In the genomic region with DNA sequence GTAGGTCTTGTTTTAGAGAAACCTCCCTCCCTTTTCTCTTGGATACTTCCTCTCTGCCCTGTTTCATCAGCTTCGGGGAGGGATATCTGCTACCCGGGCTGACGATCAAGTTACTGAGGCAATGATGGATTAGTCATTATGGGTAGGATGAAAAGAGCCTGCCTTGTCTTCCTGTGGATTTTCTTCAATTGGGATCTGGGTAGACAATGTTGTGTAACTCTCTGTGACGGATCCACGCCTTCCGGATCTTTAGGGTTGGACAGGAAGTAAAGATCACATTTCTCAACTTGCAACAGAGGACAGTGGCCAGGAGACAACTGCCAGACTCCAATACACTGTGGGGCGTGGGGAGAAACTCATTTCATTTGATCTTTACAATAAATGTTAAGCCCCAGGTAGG, we compare ENCODE assay signal across 1 cellular context.
TF ChIP-seq lines count a peak whose summit lies in the region.

No MANE protein-coding gene starts in this region.

TF ChIP-seq in GM23338, 12 proteins besides CTCF, POLR2A, EP300 and RAD21 (continued from another document):
- TF ChIP-seq, protein P1, sequence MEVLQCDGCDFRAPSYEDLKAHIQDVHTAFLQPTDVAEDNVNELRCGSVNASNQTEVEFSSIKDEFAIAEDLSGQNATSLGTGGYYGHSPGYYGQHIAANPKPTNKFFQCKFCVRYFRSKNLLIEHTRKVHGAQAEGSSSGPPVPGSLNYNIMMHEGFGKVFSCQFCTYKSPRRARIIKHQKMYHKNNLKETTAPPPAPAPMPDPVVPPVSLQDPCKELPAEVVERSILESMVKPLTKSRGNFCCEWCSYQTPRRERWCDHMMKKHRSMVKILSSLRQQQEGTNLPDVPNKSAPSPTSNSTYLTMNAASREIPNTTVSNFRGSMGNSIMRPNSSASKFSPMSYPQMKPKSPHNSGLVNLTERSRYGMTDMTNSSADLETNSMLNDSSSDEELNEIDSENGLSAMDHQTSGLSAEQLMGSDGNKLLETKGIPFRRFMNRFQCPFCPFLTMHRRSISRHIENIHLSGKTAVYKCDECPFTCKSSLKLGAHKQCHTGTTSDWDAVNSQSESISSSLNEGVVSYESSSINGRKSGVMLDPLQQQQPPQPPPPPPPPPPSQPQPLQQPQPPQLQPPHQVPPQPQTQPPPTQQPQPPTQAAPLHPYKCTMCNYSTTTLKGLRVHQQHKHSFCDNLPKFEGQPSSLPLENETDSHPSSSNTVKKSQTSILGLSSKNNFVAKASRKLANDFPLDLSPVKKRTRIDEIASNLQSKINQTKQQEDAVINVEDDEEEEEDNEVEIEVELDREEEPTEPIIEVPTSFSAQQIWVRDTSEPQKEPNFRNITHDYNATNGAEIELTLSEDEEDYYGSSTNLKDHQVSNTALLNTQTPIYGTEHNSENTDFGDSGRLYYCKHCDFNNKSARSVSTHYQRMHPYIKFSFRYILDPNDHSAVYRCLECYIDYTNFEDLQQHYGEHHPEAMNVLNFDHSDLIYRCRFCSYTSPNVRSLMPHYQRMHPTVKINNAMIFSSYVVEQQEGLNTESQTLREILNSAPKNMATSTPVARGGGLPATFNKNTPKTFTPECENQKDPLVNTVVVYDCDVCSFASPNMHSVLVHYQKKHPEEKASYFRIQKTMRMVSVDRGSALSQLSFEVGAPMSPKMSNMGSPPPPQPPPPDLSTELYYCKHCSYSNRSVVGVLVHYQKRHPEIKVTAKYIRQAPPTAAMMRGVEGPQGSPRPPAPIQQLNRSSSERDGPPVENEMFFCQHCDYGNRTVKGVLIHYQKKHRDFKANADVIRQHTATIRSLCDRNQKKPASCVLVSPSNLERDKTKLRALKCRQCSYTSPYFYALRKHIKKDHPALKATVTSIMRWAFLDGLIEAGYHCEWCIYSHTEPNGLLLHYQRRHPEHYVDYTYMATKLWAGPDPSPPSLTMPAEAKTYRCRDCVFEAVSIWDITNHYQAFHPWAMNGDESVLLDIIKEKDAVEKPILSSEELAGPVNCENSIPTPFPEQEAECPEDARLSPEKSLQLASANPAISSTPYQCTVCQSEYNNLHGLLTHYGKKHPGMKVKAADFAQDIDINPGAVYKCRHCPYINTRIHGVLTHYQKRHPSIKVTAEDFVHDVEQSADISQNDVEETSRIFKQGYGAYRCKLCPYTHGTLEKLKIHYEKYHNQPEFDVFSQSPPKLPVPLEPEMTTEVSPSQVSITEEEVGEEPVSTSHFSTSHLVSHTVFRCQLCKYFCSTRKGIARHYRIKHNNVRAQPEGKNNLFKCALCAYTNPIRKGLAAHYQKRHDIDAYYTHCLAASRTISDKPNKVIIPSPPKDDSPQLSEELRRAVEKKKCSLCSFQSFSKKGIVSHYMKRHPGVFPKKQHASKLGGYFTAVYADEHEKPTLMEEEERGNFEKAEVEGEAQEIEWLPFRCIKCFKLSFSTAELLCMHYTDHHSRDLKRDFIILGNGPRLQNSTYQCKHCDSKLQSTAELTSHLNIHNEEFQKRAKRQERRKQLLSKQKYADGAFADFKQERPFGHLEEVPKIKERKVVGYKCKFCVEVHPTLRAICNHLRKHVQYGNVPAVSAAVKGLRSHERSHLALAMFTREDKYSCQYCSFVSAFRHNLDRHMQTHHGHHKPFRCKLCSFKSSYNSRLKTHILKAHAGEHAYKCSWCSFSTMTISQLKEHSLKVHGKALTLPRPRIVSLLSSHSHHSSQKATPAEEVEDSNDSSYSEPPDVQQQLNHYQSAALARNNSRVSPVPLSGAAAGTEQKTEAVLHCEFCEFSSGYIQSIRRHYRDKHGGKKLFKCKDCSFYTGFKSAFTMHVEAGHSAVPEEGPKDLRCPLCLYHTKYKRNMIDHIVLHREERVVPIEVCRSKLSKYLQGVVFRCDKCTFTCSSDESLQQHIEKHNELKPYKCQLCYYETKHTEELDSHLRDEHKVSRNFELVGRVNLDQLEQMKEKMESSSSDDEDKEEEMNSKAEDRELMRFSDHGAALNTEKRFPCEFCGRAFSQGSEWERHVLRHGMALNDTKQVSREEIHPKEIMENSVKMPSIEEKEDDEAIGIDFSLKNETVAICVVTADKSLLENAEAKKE (CRISPR knock-in tag; IDR thresholded peaks at IDR 0.05) = no peak
- TF ChIP-seq ZNF114 (CRISPR knock-in tag; IDR thresholded peaks at IDR 0.05) = no peak
- no peak for TF ChIP-seq JUNB (IDR thresholded peaks at IDR 0.05; ENCODE audit: unreplicated experiment)
- TF ChIP-seq ZNF331 (CRISPR knock-in tag; IDR thresholded peaks at IDR 0.05; ENCODE audit: low read depth) = no peak
- no peak for TF ChIP-seq EZH2phosphoT487 (IDR thresholded peaks at IDR 0.05; ENCODE audit: unreplicated experiment)
- TF ChIP-seq CREB1 (CRISPR knock-in tag; IDR thresholded peaks at IDR 0.05; ENCODE audit: low read depth) = no peak
- TF ChIP-seq NANOG (IDR thresholded peaks at IDR 0.05; ENCODE audit: borderline replicate concordance) = no peak
- TF ChIP-seq, protein P2, sequence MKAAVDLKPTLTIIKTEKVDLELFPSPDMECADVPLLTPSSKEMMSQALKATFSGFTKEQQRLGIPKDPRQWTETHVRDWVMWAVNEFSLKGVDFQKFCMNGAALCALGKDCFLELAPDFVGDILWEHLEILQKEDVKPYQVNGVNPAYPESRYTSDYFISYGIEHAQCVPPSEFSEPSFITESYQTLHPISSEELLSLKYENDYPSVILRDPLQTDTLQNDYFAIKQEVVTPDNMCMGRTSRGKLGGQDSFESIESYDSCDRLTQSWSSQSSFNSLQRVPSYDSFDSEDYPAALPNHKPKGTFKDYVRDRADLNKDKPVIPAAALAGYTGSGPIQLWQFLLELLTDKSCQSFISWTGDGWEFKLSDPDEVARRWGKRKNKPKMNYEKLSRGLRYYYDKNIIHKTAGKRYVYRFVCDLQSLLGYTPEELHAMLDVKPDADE (IDR thresholded peaks at IDR 0.05) = no peak
